Comparison of ENCODE assay signal across 14 cellular contexts in the genomic region with DNA sequence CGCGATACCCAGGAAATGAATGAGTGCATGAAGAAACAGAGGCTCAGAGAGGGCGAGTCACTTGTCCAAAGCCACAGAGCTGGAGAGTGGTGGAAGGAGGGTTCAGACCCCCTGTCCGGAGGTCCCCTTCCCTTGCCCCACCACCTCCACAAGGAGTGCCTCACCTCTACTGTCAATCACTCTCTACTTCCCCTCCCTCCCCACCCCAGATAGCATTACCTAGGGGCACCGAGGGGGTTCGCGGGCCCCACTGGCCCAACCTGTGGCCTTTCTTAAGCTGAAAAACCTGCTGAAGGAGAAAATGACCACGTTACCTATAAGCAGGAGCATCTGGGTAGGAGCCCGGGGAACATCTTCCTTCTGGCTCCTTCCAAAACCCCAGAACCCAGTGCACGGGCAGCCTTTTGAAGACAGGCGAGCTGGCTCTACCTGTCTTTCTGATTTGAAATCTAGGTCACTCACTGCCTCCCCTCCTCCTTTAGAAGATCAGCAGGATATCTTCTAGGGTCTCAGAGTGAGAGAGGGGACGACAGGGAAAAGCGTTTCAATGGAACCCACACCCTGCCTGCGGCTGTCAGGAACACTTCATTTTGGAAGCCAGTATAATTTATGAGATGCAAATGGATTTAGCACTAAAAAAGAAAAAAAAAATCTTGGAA.
DNase-seq lines count a peak whose midpoint lies in the region; ATAC-seq and TF ChIP-seq lines count a peak whose summit lies in the region.
"Had no signal": no experiment of that assay in that cellular context is flagged by ENCODE, and none has a peak within 500 bp of the region (broad histone marks: within the 10 kb centered on the region; RNA-seq: fewer than 3 reads in every experiment).

No MANE protein-coding gene starts in this region.

- peaks cover 2% of the 10 kb centered on the region for H3K79me1 ChIP-seq in trophoblast cell (ENCODE audit: low read length)

- no peak overlapping the region for H3K18ac ChIP-seq in trophoblast cell (ENCODE audit: low read length)

- no peak overlapping the region for H2BK5ac ChIP-seq in trophoblast cell (ENCODE audit: low read depth, low read length, poor library complexity)

- no peak overlapping the region for H4K8ac ChIP-seq in trophoblast cell (ENCODE audit: low read depth, low read length)

- no peaks in the 10 kb centered on the region for H3K9me3 ChIP-seq in DND-41 (ENCODE audit: insufficient read depth, low read length, severe bottlenecking)
- no peaks in the 10 kb centered on the region for H3K9me3 ChIP-seq in smooth muscle cell (replicated peaks; ENCODE audit: low read depth)
- H3K9me3 ChIP-seq in trophoblast cell (ENCODE audit: insufficient read depth, low read depth, low read length): peaks cover 1% of the 10 kb centered on the region
- H3K9me3 ChIP-seq: mucosa of descending colon had no signal

- H3K36me3 ChIP-seq in DND-41 (ENCODE audit: insufficient read depth, low read length): no peaks in the 10 kb centered on the region
- no peaks in the 10 kb centered on the region for H3K36me3 ChIP-seq in smooth muscle cell (ENCODE audit: low read depth)
- H3K36me3 ChIP-seq in trophoblast cell (ENCODE audit: control insufficient read depth in 1 of 2, insufficient read depth in 2 of 2, low read length in 2 of 2): no peaks in the 10 kb centered on the region
- H3K36me3 ChIP-seq: MG63 had no signal

- no peak overlapping the region for H2AK5ac ChIP-seq in trophoblast cell (ENCODE audit: low read length)

- no peak for DNase-seq in DND-41
- no peak for DNase-seq in smooth muscle cell (lab: John Stamatoyannopoulos, UW; ENCODE audit: unreplicated experiment)
- DNase-seq in NCI-H146 treated with DMSO at 0.1 percent for 48 hours (lab: John Stamatoyannopoulos, UW; ENCODE audit: unreplicated experiment): no peak
- DNase-seq in UCSD-AML1 (lab: John Stamatoyannopoulos, UW; ENCODE audit: unreplicated experiment): no peak
- no peak for DNase-seq in trophoblast cell
- DNase-seq: activated CD8-positive, alpha-beta T cell treated with anti-CD3 and anti-CD28 coated beads for 36 hours; CD4-positive, CD25-positive, alpha-beta regulatory T cell; effector memory CD4-positive, alpha-beta T cell; NCI-H2171 had no signal

- 91% methylated on average over 14 of the region's 14 CpGs for WGBS in smooth muscle cell (ENCODE audit: low lambda C conversion rate)
- WGBS in trophoblast cell (ENCODE audit: extremely low coverage, insufficient coverage, insufficient read length): no CpG with 5 or more reads among the region's 14 CpGs

- H2AFZ ChIP-seq in DND-41 (ENCODE audit: low read depth, low read length) (no peak overlapping the region), smooth muscle cell (ENCODE audit: low read depth) (no peak overlapping the region), trophoblast cell (ENCODE audit: insufficient read depth, low read length, poor library complexity) (no peak overlapping the region)

- H3K9ac ChIP-seq in DND-41 (ENCODE audit: low read depth, low read length) (peak overlapping the region; percentile 42; the same call in 1 of the 2 replicates), smooth muscle cell (ENCODE audit: low read depth) (no peak overlapping the region), trophoblast cell (ENCODE audit: low read length) (no peak overlapping the region)

- H2BK120ac ChIP-seq in trophoblast cell (ENCODE audit: insufficient read depth, low read length, poor library complexity): no peak overlapping the region

- no peak overlapping the region for H4K91ac ChIP-seq in trophoblast cell (ENCODE audit: low read depth, low read length)

- ATAC-seq in DND-41 (ENCODE audit: insufficient read depth, low read depth) (no peak), GM21825 (IDR thresholded peaks at IDR 0.05; ENCODE audit: unreplicated experiment) (no peak)

- H3K79me2 ChIP-seq in DND-41 (ENCODE audit: insufficient read depth, low read length): no peaks in the 10 kb centered on the region
- H3K79me2 ChIP-seq in smooth muscle cell (ENCODE audit: low read depth): no peaks in the 10 kb centered on the region
- no peaks in the 10 kb centered on the region for H3K79me2 ChIP-seq in trophoblast cell (ENCODE audit: control insufficient read depth, insufficient read depth, low read length, poor library complexity)

- H2BK12ac ChIP-seq in trophoblast cell (ENCODE audit: low read length): no peak overlapping the region

- H3K4me2 ChIP-seq in DND-41 (ENCODE audit: insufficient read depth, low read length): no peak overlapping the region
- no peak overlapping the region for H3K4me2 ChIP-seq in smooth muscle cell
- no peak overlapping the region for H3K4me2 ChIP-seq in trophoblast cell (ENCODE audit: low read length)

- H3K27me3 ChIP-seq in DND-41 (ENCODE audit: insufficient read depth, low read length, poor library complexity): no peaks in the 10 kb centered on the region
- H3K27me3 ChIP-seq in layer of hippocampus (ENCODE audit: control insufficient read depth, insufficient read depth, low read length): no peaks in the 10 kb centered on the region
- H3K27me3 ChIP-seq in smooth muscle cell (ENCODE audit: low read depth): no peaks in the 10 kb centered on the region
- H3K27me3 ChIP-seq in trophoblast cell (ENCODE audit: insufficient read depth, low read length): no peaks in the 10 kb centered on the region
- H3K27me3 ChIP-seq: MG63 had no signal

- H3K23ac ChIP-seq in trophoblast cell (ENCODE audit: low read length): no peak overlapping the region

- TF ChIP-seq CTCF in DND-41 (IDR thresholded peaks at IDR 0.05; ENCODE audit: borderline replicate concordance, extremely low read depth, low read length, poor library complexity, severe bottlenecking): no peak
- TF ChIP-seq CTCF in VCaP (conservative IDR thresholded peaks at IDR 0.05): no peak
- TF ChIP-seq CTCF in smooth muscle cell (IDR thresholded peaks at IDR 0.05; ENCODE audit: borderline replicate concordance, insufficient read depth, poor library complexity, severe bottlenecking): no peak

- H3K4me3 ChIP-seq in DND-41 (ENCODE audit: low read depth in 1 of 2, low read length in 2 of 2) (no peak overlapping the region), smooth muscle cell (no peak overlapping the region), trophoblast cell (ENCODE audit: low read depth, low read length) (no peak overlapping the region)
- H3K4me3 ChIP-seq: mucosa of descending colon had no signal

- peaks cover 3% of the 10 kb centered on the region for H3F3A ChIP-seq in smooth muscle cell (ENCODE audit: low read depth)

- no peaks in the 10 kb centered on the region for H4K20me1 ChIP-seq in DND-41 (ENCODE audit: insufficient read depth, low read length)
- no peaks in the 10 kb centered on the region for H4K20me1 ChIP-seq in smooth muscle cell (ENCODE audit: low read depth)

- H3K27ac ChIP-seq in DND-41 (ENCODE audit: low read length): peak overlapping the region; percentile 94
- peak overlapping the region; percentile 47 for H3K27ac ChIP-seq in VCaP
- peak overlapping the region; percentile 30 for H3K27ac ChIP-seq in layer of hippocampus (ENCODE audit: low read depth, low read length)
- H3K27ac ChIP-seq in smooth muscle cell (ENCODE audit: low read depth): peak overlapping the region; percentile 81
- no peak overlapping the region for H3K27ac ChIP-seq in trophoblast cell (ENCODE audit: low read depth, low read length)

- H3K14ac ChIP-seq in trophoblast cell (ENCODE audit: low read length): no peak overlapping the region

- H3K4me1 ChIP-seq in DND-41 (ENCODE audit: insufficient read depth, low read length) (peaks cover 30% of the 10 kb centered on the region), smooth muscle cell (ENCODE audit: low read depth) (peaks cover 16% of the 10 kb centered on the region), trophoblast cell (ENCODE audit: control insufficient read depth in 1 of 2, insufficient read depth in 2 of 2, low read length in 2 of 2) (no peaks in the 10 kb centered on the region)

- H3K4ac ChIP-seq in trophoblast cell (ENCODE audit: low read depth, low read length): no peak overlapping the region

- H4K12ac ChIP-seq in trophoblast cell (ENCODE audit: low read depth, low read length): no peak overlapping the region
